In the genomic region with DNA sequence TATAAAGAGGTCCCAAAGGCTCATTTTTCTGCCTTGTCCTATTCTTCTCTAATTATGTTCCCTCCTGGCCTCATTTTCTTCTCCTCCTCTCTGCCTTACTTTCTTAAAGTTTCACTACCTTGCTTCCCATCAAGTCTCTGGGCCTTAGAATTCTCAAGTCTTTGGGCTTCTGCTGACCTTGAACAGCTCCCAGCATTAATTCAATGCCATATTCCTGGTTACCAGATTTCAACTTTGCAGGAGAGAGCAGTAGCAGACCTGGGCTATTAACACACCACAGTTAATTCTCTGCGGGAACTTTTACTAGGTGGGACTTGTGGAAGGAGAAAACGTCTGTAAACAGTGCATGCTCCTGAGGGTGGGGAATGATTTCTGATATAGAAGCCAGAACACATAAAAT, we compare ENCODE assay signal across 1 cellular context.
TF ChIP-seq lines count a peak whose summit lies in the region.

No MANE protein-coding gene starts in this region.

TF ChIP-seq in WTC11, 78 proteins besides CTCF, POLR2A, EP300 and RAD21 (continued from another document):
- TF ChIP-seq PREB (CRISPR knock-in tag; IDR thresholded peaks at IDR 0.05; ENCODE audit: borderline replicate concordance) (no peak), NR1H2 (CRISPR knock-in tag; IDR thresholded peaks at IDR 0.05) (no peak), OVOL2 (CRISPR knock-in tag; IDR thresholded peaks at IDR 0.05; ENCODE audit: borderline replicate concordance) (no peak), ZNF416 (CRISPR knock-in tag; IDR thresholded peaks at IDR 0.05) (no peak), GTF2I (CRISPR knock-in tag; conservative IDR thresholded peaks at IDR 0.05) (no peak), ELF4 (CRISPR knock-in tag; IDR thresholded peaks at IDR 0.05; ENCODE audit: low read depth) (no peak), FOXJ3 (CRISPR knock-in tag; IDR thresholded peaks at IDR 0.05; ENCODE audit: borderline replicate concordance) (no peak), HMGXB4 (CRISPR knock-in tag; IDR thresholded peaks at IDR 0.05) (no peak), FOXP1 (CRISPR knock-in tag; IDR thresholded peaks at IDR 0.05; ENCODE audit: borderline replicate concordance) (no peak), TP53 (CRISPR knock-in tag; IDR thresholded peaks at IDR 0.05) (no peak), NR2C2 (CRISPR knock-in tag; IDR thresholded peaks at IDR 0.05) (no peak), EMX1 (CRISPR knock-in tag; IDR thresholded peaks at IDR 0.05) (no peak)
- TF ChIP-seq, protein P1, sequence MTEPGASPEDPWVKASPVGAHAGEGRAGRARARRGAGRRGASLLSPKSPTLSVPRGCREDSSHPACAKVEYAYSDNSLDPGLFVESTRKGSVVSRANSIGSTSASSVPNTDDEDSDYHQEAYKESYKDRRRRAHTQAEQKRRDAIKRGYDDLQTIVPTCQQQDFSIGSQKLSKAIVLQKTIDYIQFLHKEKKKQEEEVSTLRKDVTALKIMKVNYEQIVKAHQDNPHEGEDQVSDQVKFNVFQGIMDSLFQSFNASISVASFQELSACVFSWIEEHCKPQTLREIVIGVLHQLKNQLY (CRISPR knock-in tag; IDR thresholded peaks at IDR 0.05): no peak
- TF ChIP-seq, protein P2, sequence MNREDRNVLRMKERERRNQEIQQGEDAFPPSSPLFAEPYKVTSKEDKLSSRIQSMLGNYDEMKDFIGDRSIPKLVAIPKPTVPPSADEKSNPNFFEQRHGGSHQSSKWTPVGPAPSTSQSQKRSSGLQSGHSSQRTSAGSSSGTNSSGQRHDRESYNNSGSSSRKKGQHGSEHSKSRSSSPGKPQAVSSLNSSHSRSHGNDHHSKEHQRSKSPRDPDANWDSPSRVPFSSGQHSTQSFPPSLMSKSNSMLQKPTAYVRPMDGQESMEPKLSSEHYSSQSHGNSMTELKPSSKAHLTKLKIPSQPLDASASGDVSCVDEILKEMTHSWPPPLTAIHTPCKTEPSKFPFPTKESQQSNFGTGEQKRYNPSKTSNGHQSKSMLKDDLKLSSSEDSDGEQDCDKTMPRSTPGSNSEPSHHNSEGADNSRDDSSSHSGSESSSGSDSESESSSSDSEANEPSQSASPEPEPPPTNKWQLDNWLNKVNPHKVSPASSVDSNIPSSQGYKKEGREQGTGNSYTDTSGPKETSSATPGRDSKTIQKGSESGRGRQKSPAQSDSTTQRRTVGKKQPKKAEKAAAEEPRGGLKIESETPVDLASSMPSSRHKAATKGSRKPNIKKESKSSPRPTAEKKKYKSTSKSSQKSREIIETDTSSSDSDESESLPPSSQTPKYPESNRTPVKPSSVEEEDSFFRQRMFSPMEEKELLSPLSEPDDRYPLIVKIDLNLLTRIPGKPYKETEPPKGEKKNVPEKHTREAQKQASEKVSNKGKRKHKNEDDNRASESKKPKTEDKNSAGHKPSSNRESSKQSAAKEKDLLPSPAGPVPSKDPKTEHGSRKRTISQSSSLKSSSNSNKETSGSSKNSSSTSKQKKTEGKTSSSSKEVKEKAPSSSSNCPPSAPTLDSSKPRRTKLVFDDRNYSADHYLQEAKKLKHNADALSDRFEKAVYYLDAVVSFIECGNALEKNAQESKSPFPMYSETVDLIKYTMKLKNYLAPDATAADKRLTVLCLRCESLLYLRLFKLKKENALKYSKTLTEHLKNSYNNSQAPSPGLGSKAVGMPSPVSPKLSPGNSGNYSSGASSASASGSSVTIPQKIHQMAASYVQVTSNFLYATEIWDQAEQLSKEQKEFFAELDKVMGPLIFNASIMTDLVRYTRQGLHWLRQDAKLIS (CRISPR knock-in tag; IDR thresholded peaks at IDR 0.05; ENCODE audit: borderline replicate concordance): no peak
- TF ChIP-seq, protein P3, sequence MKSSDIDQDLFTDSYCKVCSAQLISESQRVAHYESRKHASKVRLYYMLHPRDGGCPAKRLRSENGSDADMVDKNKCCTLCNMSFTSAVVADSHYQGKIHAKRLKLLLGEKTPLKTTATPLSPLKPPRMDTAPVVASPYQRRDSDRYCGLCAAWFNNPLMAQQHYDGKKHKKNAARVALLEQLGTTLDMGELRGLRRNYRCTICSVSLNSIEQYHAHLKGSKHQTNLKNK (CRISPR knock-in tag; IDR thresholded peaks at IDR 0.05): no peak
